Comparison of ENCODE assay signal across 21 cellular contexts in the genomic region with DNA sequence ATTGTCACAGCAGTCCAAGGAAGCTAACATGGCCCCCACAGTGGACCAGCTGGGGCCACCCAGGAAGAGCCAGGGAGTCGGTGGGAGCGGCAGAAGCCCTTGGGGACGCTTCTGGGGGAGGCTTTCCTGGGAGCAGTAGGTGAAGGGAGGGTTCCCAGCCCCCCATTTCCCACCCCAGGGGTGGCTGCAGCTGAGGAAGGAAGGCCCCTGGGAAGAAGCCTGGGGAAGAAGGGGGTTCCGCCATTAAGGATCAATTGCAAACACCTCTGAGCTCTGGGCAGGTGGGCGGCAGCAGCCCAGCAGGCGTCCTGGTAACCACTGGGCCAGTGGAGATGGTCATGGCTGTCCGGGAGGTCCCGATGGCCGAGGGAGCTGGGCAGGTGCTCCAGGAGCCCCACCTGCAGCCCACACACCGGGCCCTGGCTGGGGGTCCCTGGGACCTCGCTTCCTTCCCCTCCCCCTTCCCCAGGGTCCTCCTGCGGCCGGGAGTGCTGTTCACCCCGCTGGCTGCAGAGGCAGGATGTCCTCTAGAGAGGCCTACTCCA. TPM values are rescaled to one million over a fixed set of nuclear protein-coding genes. Genes with fewer than 3 reads are reported as not detected.
DNase-seq lines count a peak whose midpoint lies in the region; ATAC-seq, FAIRE-seq and TF ChIP-seq lines count a peak whose summit lies in the region.
"Had no signal": no experiment of that assay in that cellular context is flagged by ENCODE, and none has a peak within 500 bp of the region (broad histone marks: within the 10 kb centered on the region; RNA-seq: fewer than 3 reads in every experiment).

No MANE protein-coding gene starts in this region.

- TF ChIP-seq POLR2A in HepG2 (IDR thresholded peaks at IDR 0.05; ENCODE audit: insufficient read depth in 1 of 2, low read depth in 2 of 2, low read length in 2 of 2) (no peak), right lobe of liver (IDR thresholded peaks at IDR 0.05) (no peak)

- DNase-seq in HepG2 (ENCODE audit: low spot score) (no peak), right lobe of liver (no peak), neural crest cell (ENCODE audit: low read depth, low spot score) (no peak), NOMO-1 treated with DMSO at 0.1 percent for 48 hours (lab: John Stamatoyannopoulos, UW; ENCODE audit: unreplicated experiment) (no peak), WTC11 (ENCODE audit: low spot score) (no peak)
- no peak for DNase-seq in stimulated activated CD4-positive, alpha-beta T cell treated with anti-CD3 and anti-CD28 coated beads, Interleukin-2, amount 100 ng/mL, for 48 hours
- DNase-seq: C1 segment of cervical spinal cord; DMS 273 treated with DMSO at 0.1 percent for 48 hours; GM23248; MM.1S; NCI-H1105; NCI-H2107; NCI-H510A; NK-92 treated with Interleukin-12 subunit alpha and Interleukin-12 subunit beta, amount 100 ng/mL, for 24 hours; SIG-M5 had no signal

- no peak for TF ChIP-seq CTCF in HepG2 (CRISPR knock-in tag; IDR thresholded peaks at IDR 0.05)
- TF ChIP-seq CTCF in right lobe of liver (IDR thresholded peaks at IDR 0.05), result no peak
- no peak for TF ChIP-seq CTCF in OCI-LY3 (IDR thresholded peaks at IDR 0.05; ENCODE audit: low read depth, low read length)
- no peak for TF ChIP-seq CTCF in neural crest cell (conservative IDR thresholded peaks at IDR 0.05)
- TF ChIP-seq CTCF in WTC11 (IDR thresholded peaks at IDR 0.05), result no peak

- H3K9me3 Mint-ChIP-seq in neural crest cell (no peaks in the 10 kb centered on the region), WTC11 (no peaks in the 10 kb centered on the region)

- TF ChIP-seq EP300 in HepG2 (IDR thresholded peaks at IDR 0.05; ENCODE audit: low read depth in 2 of 2, low read length in 2 of 2) (no peak), HepG2 (CRISPR knock-in tag; IDR thresholded peaks at IDR 0.05; ENCODE audit: borderline replicate concordance) (no peak)

- 6% methylated on average over 7 of the region's 14 CpGs for WGBS in HepG2 (ENCODE audit: low lambda C conversion rate)
- 33% methylated on average over 1 of the region's 14 CpGs for WGBS in right lobe of liver (ENCODE audit: insufficient coverage, low coverage, low lambda C conversion rate, missing lambda C conversion rate)

- intact Hi-C loops in HepG2 (cut with micrococcal nuclease; ENCODE audit: unreplicated experiment) (loop anchor here (2.0 kb wide), 1 partner anchor 45 kb away; a partner anchor contains a TSS), right lobe of liver (cut with DNase I) (no loop called here)

- POLR2A ChIA-PET in HepG2 (lab: Yijun Ruan, JAX) (interaction anchor here (1.7 to 3.1 kb wide), 2 partner anchors 9 to 11 kb away, joined by 6 to 47 read pairs; a partner anchor contains a TSS), WTC11 (lab: Charles Lee) (no interaction called here)

- in situ Hi-C loops in HepG2 (cut with HindIII; ENCODE audit: extremely low pct_ligation_motif_present, low pct_unique_long_range_greater_than_20kb), result no loop called here

- H3K27ac ChIP-seq in HepG2 (ENCODE audit: extremely low read length, insufficient read depth, low read length) (no peak overlapping the region), right lobe of liver (no peak overlapping the region), OCI-LY3 (ENCODE audit: low read length) (no peak overlapping the region)
- H3K27ac ChIP-seq: GM23248 had no signal

- ATAC-seq in HepG2 (peak; percentile 14), right lobe of liver (no peak), HG03521 (IDR thresholded peaks at IDR 0.05; ENCODE audit: unreplicated experiment) (no peak), WTC11 (no peak)

- BruUV-seq in HepG2 (replicated peaks; lab: Mats Ljungman, UMichigan), result no TSS peak

- H2AFZ ChIP-seq in HepG2 (ENCODE audit: low read length), result no peak overlapping the region
- H2AFZ ChIP-seq in OCI-LY3 (ENCODE audit: low read depth, low read length), result peak overlapping the region; percentile 21; the same call in 1 of the 2 replicates
- H2AFZ ChIP-seq: GM23248 had no signal

- H3K4me3 ChIP-seq in HepG2 (replicated peaks in 1 of 3; ENCODE audit: insufficient read depth in 1 of 3, low read depth in 2 of 3, low read length in 3 of 3) (peak overlapping the region; percentile 45 to 72 (median 48)), right lobe of liver (no peak overlapping the region), OCI-LY3 (ENCODE audit: low read length) (no peak overlapping the region)
- H3K4me3 ChIP-seq: GM12878, GM23248, HAP-1 had no signal

- H3K4me1 ChIP-seq in HepG2 (ENCODE audit: insufficient read depth, low read length) (peaks cover 50% of the 10 kb centered on the region), right lobe of liver (peaks cover 0 to 11% (median 5%) of the 10 kb centered on the region in 4 donors), OCI-LY3 (ENCODE audit: low read length) (no peaks in the 10 kb centered on the region)
- H3K4me1 ChIP-seq: HAP-1 had no signal

- CTCF ChIA-PET in HepG2 (lab: Yijun Ruan, JAX; ENCODE audit: low intra/inter-chr PET ratio, low total read pairs) (no interaction called here), WTC11 (lab: Charles Lee) (interaction anchor here (0.6 kb wide), 1 partner anchor 50 kb away, joined by 3 read pairs; no protein-coding TSS in a partner anchor)

- no peaks in the 10 kb centered on the region for H4K20me1 ChIP-seq in HepG2 (ENCODE audit: insufficient read depth, low read length)
- H4K20me1 ChIP-seq in OCI-LY3 (ENCODE audit: insufficient read depth, low read length), result no peaks in the 10 kb centered on the region

- H3K4me3 Mint-ChIP-seq in neural crest cell (no peak overlapping the region), WTC11 (no peak overlapping the region)

- no peaks in the 10 kb centered on the region for H3K4me1 Mint-ChIP-seq in neural crest cell
- no peaks in the 10 kb centered on the region for H3K4me1 Mint-ChIP-seq in WTC11

- H3K79me2 ChIP-seq in HepG2 (ENCODE audit: insufficient read depth, low read length) (no peaks in the 10 kb centered on the region), OCI-LY3 (ENCODE audit: low read length) (no peaks in the 10 kb centered on the region)

- H3K27ac Mint-ChIP-seq in neural crest cell (ENCODE audit: unreplicated experiment), result peak overlapping the region; percentile 27
- H3K27ac Mint-ChIP-seq in WTC11, result no peak overlapping the region

- no peaks in the 10 kb centered on the region for H3K36me3 Mint-ChIP-seq in neural crest cell (ENCODE audit: low read depth)
- no peaks in the 10 kb centered on the region for H3K36me3 Mint-ChIP-seq in WTC11

- H3K27me3 ChIP-seq in HepG2 (ENCODE audit: control insufficient read depth in 1 of 2, insufficient read depth in 2 of 2, low read length in 2 of 2) (peaks cover 10 to 43% of the 10 kb centered on the region in 2 experiments), right lobe of liver (no peaks in the 10 kb centered on the region), OCI-LY3 (ENCODE audit: low read depth, low read length) (peaks cover 5% of the 10 kb centered on the region; the same call in 1 of the 2 replicates)

- peak overlapping the region; percentile 95 for H3K4me2 ChIP-seq in HepG2 (ENCODE audit: low read depth, low read length)
- peak overlapping the region; percentile 9; the same call in 1 of the 2 replicates for H3K4me2 ChIP-seq in OCI-LY3 (ENCODE audit: low read length)

- H3K36me3 ChIP-seq in HepG2 (replicated peaks in 1 of 2; ENCODE audit: control insufficient read depth in 1 of 2, insufficient read depth in 2 of 2, low read length in 2 of 2) (no peaks in the 10 kb centered on the region), right lobe of liver (no peaks in the 10 kb centered on the region), OCI-LY3 (replicated peaks; ENCODE audit: low read depth, low read length) (no peaks in the 10 kb centered on the region)
- H3K36me3 ChIP-seq: HAP-1 had no signal

- H3K27me3 Mint-ChIP-seq in neural crest cell (ENCODE audit: low read depth), result no peaks in the 10 kb centered on the region
- no peaks in the 10 kb centered on the region for H3K27me3 Mint-ChIP-seq in WTC11 (ENCODE audit: low read depth)

- no peaks in the 10 kb centered on the region for H3K9me3 ChIP-seq in HepG2 (ENCODE audit: low read length)
- H3K9me3 ChIP-seq in right lobe of liver, result no peaks in the 10 kb centered on the region
- no peaks in the 10 kb centered on the region for H3K9me3 ChIP-seq in OCI-LY3 (ENCODE audit: insufficient read depth, low read length)
- H3K9me3 ChIP-seq: HAP-1 had no signal

- H3K9ac ChIP-seq in HepG2 (ENCODE audit: insufficient read depth, low read depth, low read length) (peak overlapping the region; percentile 53), OCI-LY3 (ENCODE audit: low read length) (no peak overlapping the region)
- H3K9ac ChIP-seq: GM23248 had no signal

- no peak for FAIRE-seq in HepG2 (lab: Jason Lieb, UNC)
- FAIRE-seq: A204.1, GM12878 had no signal

- TF ChIP-seq RAD21 in HepG2 (CRISPR knock-in tag; IDR thresholded peaks at IDR 0.05), result no peak

RNA-seq across cellular contexts. Expression of a gene that starts 0.6 kb away (rescaled TPM):
- total RNA-seq in HepG2 (2016; rRNA removed; fragmentation: Illumina TruSeq; extraction: Trizol), result 0.15 TPM in 1 of 2 replicates, not detected in the other
- not detected in 2 replicates for total RNA-seq in HepG2 (2016; cell fraction: cytosol; rRNA removed; fragmentation: Illumina TruSeq; extraction: Trizol; ENCODE audit: low read depth)
- 0.13 TPM in 1 of 2 replicates, not detected in the other for total RNA-seq in HepG2 (2016; cell fraction: insoluble cytoplasmic fraction; rRNA removed; fragmentation: Illumina TruSeq; extraction: Trizol)
- total RNA-seq in HepG2 (2016; cell fraction: membrane; rRNA removed; fragmentation: Illumina TruSeq; extraction: Trizol), result not detected in 2 replicates
- not detected in 2 replicates for total RNA-seq in HepG2 (2016; cell fraction: nucleus; rRNA removed; fragmentation: Illumina TruSeq; extraction: Trizol)
- polyA plus RNA-seq in HepG2 (2011; rRNA removed), result not detected in 2 replicates
- not detected in 2 replicates for polyA plus RNA-seq in HepG2 (2011; cell fraction: cytosol; rRNA removed)
- not detected in 2 replicates for polyA plus RNA-seq in HepG2 (2011; cell fraction: nucleus; rRNA removed)
- polyA plus RNA-seq in HepG2 (2012), result not detected in 2 replicates
- not detected in 2 replicates for polyA plus RNA-seq in HepG2 (2016; cell fraction: cytosol; fragmentation: Illumina TruSeq; extraction: Trizol; ENCODE audit: low read depth)
- not detected in 2 replicates for polyA plus RNA-seq in HepG2 (2016; cell fraction: insoluble cytoplasmic fraction; fragmentation: Illumina TruSeq; extraction: Trizol; ENCODE audit: low read depth)
- polyA plus RNA-seq in HepG2 (2016; cell fraction: membrane; fragmentation: Illumina TruSeq; extraction: Trizol; ENCODE audit: low read depth), result not detected in 2 replicates
- polyA plus RNA-seq in HepG2 (2016; cell fraction: nucleus; fragmentation: Illumina TruSeq; extraction: Trizol; ENCODE audit: insufficient read depth, low read depth), result not detected in 2 replicates
- not detected in 2 replicates for polyA minus RNA-seq in HepG2 (2011; rRNA and poly(A)+ RNA removed; ENCODE audit: low replicate concordance)
- polyA minus RNA-seq in HepG2 (2011; cell fraction: cytosol; rRNA and poly(A)+ RNA removed), result not detected in 2 replicates
- polyA minus RNA-seq in HepG2 (2011; cell fraction: nucleus; rRNA and poly(A)+ RNA removed), result not detected in 2 replicates
- total RNA-seq in right lobe of liver, result not detected
- not detected in 2 replicates for total RNA-seq in neural crest cell
- total RNA-seq in WTC11 (2021), result not detected in 3 replicates
- total RNA-seq: GM12878, GM23248, LHCN-M2 had no signal
- polyA plus RNA-seq: GM12878, GM23248 had no signal

RNA-seq across cellular contexts. Expression of a gene that starts 9.7 kb away (rescaled TPM):
- total RNA-seq in HepG2 (2016; rRNA removed; fragmentation: Illumina TruSeq; extraction: Trizol), result 29.6 and 29.9 TPM in 2 replicates
- total RNA-seq in HepG2 (2016; cell fraction: cytosol; rRNA removed; fragmentation: Illumina TruSeq; extraction: Trizol; ENCODE audit: low read depth), result 22.0 and 23.6 TPM in 2 replicates
- total RNA-seq in HepG2 (2016; cell fraction: insoluble cytoplasmic fraction; rRNA removed; fragmentation: Illumina TruSeq; extraction: Trizol), result 27.3 and 30.2 TPM in 2 replicates
- total RNA-seq in HepG2 (2016; cell fraction: membrane; rRNA removed; fragmentation: Illumina TruSeq; extraction: Trizol), result 24.5 and 33.2 TPM in 2 replicates
- total RNA-seq in HepG2 (2016; cell fraction: nucleus; rRNA removed; fragmentation: Illumina TruSeq; extraction: Trizol), result 11.7 and 14.7 TPM in 2 replicates
- 17.6 and 19.2 TPM in 2 replicates for polyA plus RNA-seq in HepG2 (2011; rRNA removed)
- polyA plus RNA-seq in HepG2 (2011; cell fraction: cytosol; rRNA removed), result 21.5 and 24.4 TPM in 2 replicates
- polyA plus RNA-seq in HepG2 (2011; cell fraction: nucleus; rRNA removed), result 9.1 and 10.9 TPM in 2 replicates
- polyA plus RNA-seq in HepG2 (2012), result 8.9 and 10.5 TPM in 2 replicates
- 13.9 and 22.1 TPM in 2 replicates for polyA plus RNA-seq in HepG2 (2016; cell fraction: cytosol; fragmentation: Illumina TruSeq; extraction: Trizol; ENCODE audit: low read depth)
- 19.8 and 20.7 TPM in 2 replicates for polyA plus RNA-seq in HepG2 (2016; cell fraction: insoluble cytoplasmic fraction; fragmentation: Illumina TruSeq; extraction: Trizol; ENCODE audit: low read depth)
- 17.4 and 20.9 TPM in 2 replicates for polyA plus RNA-seq in HepG2 (2016; cell fraction: membrane; fragmentation: Illumina TruSeq; extraction: Trizol; ENCODE audit: low read depth)
- 20.4 and 23.0 TPM in 2 replicates for polyA plus RNA-seq in HepG2 (2016; cell fraction: nucleus; fragmentation: Illumina TruSeq; extraction: Trizol; ENCODE audit: insufficient read depth, low read depth)
- 10.9 and 14.0 TPM in 2 replicates for polyA minus RNA-seq in HepG2 (2011; rRNA and poly(A)+ RNA removed; ENCODE audit: low replicate concordance)
- polyA minus RNA-seq in HepG2 (2011; cell fraction: cytosol; rRNA and poly(A)+ RNA removed), result 5.3 and 5.4 TPM in 2 replicates
- 6.5 and 7.5 TPM in 2 replicates for polyA minus RNA-seq in HepG2 (2011; cell fraction: nucleus; rRNA and poly(A)+ RNA removed)
- 10 to 100 TPM in 1 of 6 experiments, 1 to 10 TPM in 5; 5.6 to 11.5 (median 6.0) TPM for total RNA-seq in right lobe of liver
- 17.1 and 17.8 TPM in 2 replicates for total RNA-seq in neural crest cell
- 16.2 to 17.0 TPM (median 16.9 TPM) in 3 replicates for total RNA-seq in WTC11 (2021)

RNA-seq across cellular contexts. Expression of a gene that starts 14.1 kb away (rescaled TPM):
- total RNA-seq in HepG2 (2016; rRNA removed; fragmentation: Illumina TruSeq; extraction: Trizol) (1.5 and 1.8 TPM in 2 replicates), right lobe of liver (1 to 10 TPM in 2 of 6 experiments, under 1 TPM in 3, not detected in 1; 0.25 to 1.7 (median 0.79) TPM), neural crest cell (1.2 and 1.9 TPM in 2 replicates), WTC11 (2021) (0.46 to 1.2 TPM (median 1.1 TPM) in 3 replicates)
- 0.61 and 0.79 TPM in 2 replicates for total RNA-seq in HepG2 (2016; cell fraction: cytosol; rRNA removed; fragmentation: Illumina TruSeq; extraction: Trizol; ENCODE audit: low read depth)
- 1.4 and 1.7 TPM in 2 replicates for total RNA-seq in HepG2 (2016; cell fraction: insoluble cytoplasmic fraction; rRNA removed; fragmentation: Illumina TruSeq; extraction: Trizol)
- 0.83 and 1.1 TPM in 2 replicates for total RNA-seq in HepG2 (2016; cell fraction: membrane; rRNA removed; fragmentation: Illumina TruSeq; extraction: Trizol)
- 0.31 TPM in 1 of 2 replicates, not detected in the other for total RNA-seq in HepG2 (2016; cell fraction: nucleus; rRNA removed; fragmentation: Illumina TruSeq; extraction: Trizol)
- 0.84 and 0.92 TPM in 2 replicates for polyA plus RNA-seq in HepG2 (2011; rRNA removed)
- 0.24 and 0.56 TPM in 2 replicates for polyA plus RNA-seq in HepG2 (2011; cell fraction: cytosol; rRNA removed)
- 2.1 and 2.4 TPM in 2 replicates for polyA plus RNA-seq in HepG2 (2011; cell fraction: nucleus; rRNA removed)
- 0.48 and 1.2 TPM in 2 replicates for polyA plus RNA-seq in HepG2 (2012)
- 0.92 and 1.0 TPM in 2 replicates for polyA plus RNA-seq in HepG2 (2016; cell fraction: cytosol; fragmentation: Illumina TruSeq; extraction: Trizol; ENCODE audit: low read depth)
- 0.65 and 1.6 TPM in 2 replicates for polyA plus RNA-seq in HepG2 (2016; cell fraction: insoluble cytoplasmic fraction; fragmentation: Illumina TruSeq; extraction: Trizol; ENCODE audit: low read depth)
- 0.45 and 0.71 TPM in 2 replicates for polyA plus RNA-seq in HepG2 (2016; cell fraction: membrane; fragmentation: Illumina TruSeq; extraction: Trizol; ENCODE audit: low read depth)
- polyA plus RNA-seq in HepG2 (2016; cell fraction: nucleus; fragmentation: Illumina TruSeq; extraction: Trizol; ENCODE audit: insufficient read depth, low read depth), result 2.3 and 3.5 TPM in 2 replicates
- polyA minus RNA-seq in HepG2 (2011; rRNA and poly(A)+ RNA removed; ENCODE audit: low replicate concordance), result not detected in 2 replicates
- polyA minus RNA-seq in HepG2 (2011; cell fraction: cytosol; rRNA and poly(A)+ RNA removed), result not detected in 2 replicates
- polyA minus RNA-seq in HepG2 (2011; cell fraction: nucleus; rRNA and poly(A)+ RNA removed), result 0.12 and 0.26 TPM in 2 replicates
- total RNA-seq: GM23248 had no signal

RNA-seq across cellular contexts. Expression of a gene that starts 15.8 kb away (rescaled TPM):
- total RNA-seq in HepG2 (2016; rRNA removed; fragmentation: Illumina TruSeq; extraction: Trizol), result 11.0 and 17.6 TPM in 2 replicates
- total RNA-seq in HepG2 (2016; cell fraction: cytosol; rRNA removed; fragmentation: Illumina TruSeq; extraction: Trizol; ENCODE audit: low read depth), result 5.5 and 6.6 TPM in 2 replicates
- 10.1 and 16.6 TPM in 2 replicates for total RNA-seq in HepG2 (2016; cell fraction: insoluble cytoplasmic fraction; rRNA removed; fragmentation: Illumina TruSeq; extraction: Trizol)
- total RNA-seq in HepG2 (2016; cell fraction: membrane; rRNA removed; fragmentation: Illumina TruSeq; extraction: Trizol), result 9.9 and 10.4 TPM in 2 replicates
- 12.2 and 16.5 TPM in 2 replicates for total RNA-seq in HepG2 (2016; cell fraction: nucleus; rRNA removed; fragmentation: Illumina TruSeq; extraction: Trizol)
- polyA plus RNA-seq in HepG2 (2011; rRNA removed), result 10.4 and 13.4 TPM in 2 replicates
- polyA plus RNA-seq in HepG2 (2011; cell fraction: cytosol; rRNA removed), result 3.3 and 4.7 TPM in 2 replicates
- polyA plus RNA-seq in HepG2 (2011; cell fraction: nucleus; rRNA removed), result 75.3 and 105 TPM in 2 replicates
- 7.2 and 11.6 TPM in 2 replicates for polyA plus RNA-seq in HepG2 (2012)
- 2.4 and 4.0 TPM in 2 replicates for polyA plus RNA-seq in HepG2 (2016; cell fraction: cytosol; fragmentation: Illumina TruSeq; extraction: Trizol; ENCODE audit: low read depth)
- 11.7 and 13.2 TPM in 2 replicates for polyA plus RNA-seq in HepG2 (2016; cell fraction: insoluble cytoplasmic fraction; fragmentation: Illumina TruSeq; extraction: Trizol; ENCODE audit: low read depth)
- 4.2 and 6.8 TPM in 2 replicates for polyA plus RNA-seq in HepG2 (2016; cell fraction: membrane; fragmentation: Illumina TruSeq; extraction: Trizol; ENCODE audit: low read depth)
- polyA plus RNA-seq in HepG2 (2016; cell fraction: nucleus; fragmentation: Illumina TruSeq; extraction: Trizol; ENCODE audit: insufficient read depth, low read depth), result 48.5 and 55.0 TPM in 2 replicates
- 14.8 and 18.0 TPM in 2 replicates for polyA minus RNA-seq in HepG2 (2011; rRNA and poly(A)+ RNA removed; ENCODE audit: low replicate concordance)
- polyA minus RNA-seq in HepG2 (2011; cell fraction: cytosol; rRNA and poly(A)+ RNA removed), result 7.9 and 12.6 TPM in 2 replicates
- 9.3 and 22.1 TPM in 2 replicates for polyA minus RNA-seq in HepG2 (2011; cell fraction: nucleus; rRNA and poly(A)+ RNA removed)
- 10 to 100 TPM in 4 of 6 experiments, 1 to 10 TPM in 2; 9.0 to 14.2 (median 12.0) TPM for total RNA-seq in right lobe of liver
- total RNA-seq in neural crest cell, result 18.6 and 26.2 TPM in 2 replicates
- total RNA-seq in WTC11 (2021), result 42.0 to 53.3 TPM (median 42.3 TPM) in 3 replicates

RNA-seq across cellular contexts. Expression of a gene that starts 44.5 kb away (rescaled TPM):
- total RNA-seq in HepG2 (2016; rRNA removed; fragmentation: Illumina TruSeq; extraction: Trizol) (9.8 and 25.1 TPM in 2 replicates), right lobe of liver (10 to 100 TPM; 36.0 to 50.8 (median 40.8) TPM), neural crest cell (74.5 and 82.4 TPM in 2 replicates), WTC11 (2021) (80.6 to 94.1 TPM (median 90.0 TPM) in 3 replicates)
- 8.5 and 9.5 TPM in 2 replicates for total RNA-seq in HepG2 (2016; cell fraction: cytosol; rRNA removed; fragmentation: Illumina TruSeq; extraction: Trizol; ENCODE audit: low read depth)
- total RNA-seq in HepG2 (2016; cell fraction: insoluble cytoplasmic fraction; rRNA removed; fragmentation: Illumina TruSeq; extraction: Trizol), result 6.2 and 24.1 TPM in 2 replicates
- total RNA-seq in HepG2 (2016; cell fraction: membrane; rRNA removed; fragmentation: Illumina TruSeq; extraction: Trizol), result 6.7 and 7.5 TPM in 2 replicates
- total RNA-seq in HepG2 (2016; cell fraction: nucleus; rRNA removed; fragmentation: Illumina TruSeq; extraction: Trizol), result 22.9 and 27.4 TPM in 2 replicates
- polyA plus RNA-seq in HepG2 (2011; rRNA removed), result 24.6 and 33.6 TPM in 2 replicates
- 11.6 and 26.3 TPM in 2 replicates for polyA plus RNA-seq in HepG2 (2011; cell fraction: cytosol; rRNA removed)
- 413 and 489 TPM in 2 replicates for polyA plus RNA-seq in HepG2 (2011; cell fraction: nucleus; rRNA removed)
- 30.8 and 56.7 TPM in 2 replicates for polyA plus RNA-seq in HepG2 (2012)
- 1.7 and 1.8 TPM in 2 replicates for polyA plus RNA-seq in HepG2 (2016; cell fraction: cytosol; fragmentation: Illumina TruSeq; extraction: Trizol; ENCODE audit: low read depth)
- 6.7 and 9.1 TPM in 2 replicates for polyA plus RNA-seq in HepG2 (2016; cell fraction: insoluble cytoplasmic fraction; fragmentation: Illumina TruSeq; extraction: Trizol; ENCODE audit: low read depth)
- polyA plus RNA-seq in HepG2 (2016; cell fraction: membrane; fragmentation: Illumina TruSeq; extraction: Trizol; ENCODE audit: low read depth), result 3.8 and 6.1 TPM in 2 replicates
- 78.0 and 79.0 TPM in 2 replicates for polyA plus RNA-seq in HepG2 (2016; cell fraction: nucleus; fragmentation: Illumina TruSeq; extraction: Trizol; ENCODE audit: insufficient read depth, low read depth)
- polyA minus RNA-seq in HepG2 (2011; rRNA and poly(A)+ RNA removed; ENCODE audit: low replicate concordance), result 47.8 and 83.3 TPM in 2 replicates
- 15.7 and 20.3 TPM in 2 replicates for polyA minus RNA-seq in HepG2 (2011; cell fraction: cytosol; rRNA and poly(A)+ RNA removed)
- 46.9 and 49.4 TPM in 2 replicates for polyA minus RNA-seq in HepG2 (2011; cell fraction: nucleus; rRNA and poly(A)+ RNA removed)

Comparison
In these comparisons a context has a peak if more than half of its experiments do, and no peak if none do; other contexts are left out.
1. H3K4me3 ChIP-seq: peak in HepG2 (3 of 3); none in right lobe of liver (0 of 3) and OCI-LY3 (single experiment).